Comparison of ENCODE assay signal across 8 cellular contexts in genomic region chr9:2602704-2603116, GRCh38. TPM values are rescaled to one million over a fixed set of nuclear protein-coding genes. Genes with fewer than 3 reads are reported as not detected.
DNase-seq lines count a peak whose midpoint lies in the region; ATAC-seq and TF ChIP-seq lines count a peak whose summit lies in the region.

No MANE protein-coding gene starts in this region.

- no peak for TF ChIP-seq CTCF in cardiac muscle cell (IDR thresholded peaks at IDR 0.05; ENCODE audit: low read depth, low read length)

- no peaks in the 10 kb centered on the region for H3K4me1 Mint-ChIP-seq in activated T-helper 17 cell treated with anti-CD3 and anti-CD28 coated beads, Interleukin-2, amount 50 U/mL, for 72 hours

- H3K27ac Mint-ChIP-seq in activated T-helper 17 cell treated with anti-CD3 and anti-CD28 coated beads, Interleukin-2, amount 50 U/mL, for 72 hours: no peak overlapping the region

- ATAC-seq in GM18511 (IDR thresholded peaks at IDR 0.05; ENCODE audit: unreplicated experiment) (peak; percentile 60), HG02759 (IDR thresholded peaks at IDR 0.05; ENCODE audit: unreplicated experiment) (peak; percentile 77)
- ATAC-seq in activated T-helper 17 cell treated with anti-CD3 and anti-CD28 coated beads, Interleukin-2, amount 50 U/mL, for 72 hours (replicated peaks): no peak

- H3K27me3 ChIP-seq in cardiac muscle cell: no peaks in the 10 kb centered on the region

- H3K4me3 ChIP-seq in cardiac muscle cell: no peak overlapping the region

- H3K4me3 Mint-ChIP-seq in activated T-helper 17 cell treated with anti-CD3 and anti-CD28 coated beads, Interleukin-2, amount 50 U/mL, for 72 hours: no peak overlapping the region

- H3K27ac ChIP-seq in cardiac muscle cell: no peak overlapping the region

- peaks cover 19% of the 10 kb centered on the region for H3K27me3 Mint-ChIP-seq in activated T-helper 17 cell treated with anti-CD3 and anti-CD28 coated beads, Interleukin-2, amount 50 U/mL, for 72 hours

- H3K9me3 ChIP-seq in cardiac muscle cell (ENCODE audit: low read depth): no peaks in the 10 kb centered on the region

- no peaks in the 10 kb centered on the region for H3K9me3 Mint-ChIP-seq in activated T-helper 17 cell treated with anti-CD3 and anti-CD28 coated beads, Interleukin-2, amount 50 U/mL, for 72 hours

- H3K36me3 Mint-ChIP-seq in activated T-helper 17 cell treated with anti-CD3 and anti-CD28 coated beads, Interleukin-2, amount 50 U/mL, for 72 hours (ENCODE audit: low read depth): no peaks in the 10 kb centered on the region

- no peaks in the 10 kb centered on the region for H3K36me3 ChIP-seq in cardiac muscle cell

- peaks cover 11% of the 10 kb centered on the region for H3K4me1 ChIP-seq in cardiac muscle cell (ENCODE audit: low read depth)

- intact Hi-C loops in head of caudate nucleus (cut with DNase I): no loop called here

- DNase-seq in NCI-H146 treated with DMSO at 0.1 percent for 48 hours (lab: John Stamatoyannopoulos, UW; ENCODE audit: unreplicated experiment): peak; percentile 54
- peak; percentile 16 to 25 for DNase-seq in cardiac muscle cell (ENCODE audit: low read depth in 1 of 2, low spot score in 1 of 2)
- no peak for DNase-seq in SHP77 (lab: John Stamatoyannopoulos, UW)
- no peak for DNase-seq in head of caudate nucleus
- no peak for DNase-seq in NCI-H524 (lab: John Stamatoyannopoulos, UW)

RNA-seq across cellular contexts. Expression of gene VLDLR, which starts 18.9 kb away (rescaled TPM):
- total RNA-seq in cardiac muscle cell: 34.1 and 36.1 TPM in 2 replicates
- 40.9 and 41.2 TPM in 2 replicates for polyA plus RNA-seq in cardiac muscle cell
- 10 to 100 TPM; 10.9 to 17.2 TPM for total RNA-seq in activated T-helper 17 cell treated with anti-CD3 and anti-CD28 coated beads, Interleukin-2, amount 50 U/mL, for 72 hours

Comparison
In these comparisons a context has a peak if more than half of its experiments do, and no peak if none do; other contexts are left out.
1. DNase-seq: peak in NCI-H146 treated with DMSO at 0.1 percent for 48 hours (single experiment) and cardiac muscle cell (2 of 2); none in SHP77 (0 of 2), head of caudate nucleus (0 of 42) and NCI-H524 (0 of 2).